Comparison of ENCODE assay signal across 13 cellular contexts in genomic region chrX:47316276-47317025, GRCh38. TPM values are rescaled to one million over a fixed set of nuclear protein-coding genes. Genes with fewer than 3 reads are reported as not detected.
DNase-seq lines count a peak whose midpoint lies in the region; ATAC-seq, FAIRE-seq and TF ChIP-seq lines count a peak whose summit lies in the region.
"Had no signal": no experiment of that assay in that cellular context is flagged by ENCODE, and none has a peak within 500 bp of the region (broad histone marks: within the 10 kb centered on the region; RNA-seq: fewer than 3 reads in every experiment).

No MANE protein-coding gene starts in this region.

- H3K36me3 ChIP-seq in mesodermal cell (ENCODE audit: control insufficient read depth, insufficient read depth, low read length) (no peaks in the 10 kb centered on the region), small intestine (ENCODE audit: control insufficient read depth in 2 of 2, insufficient read depth in 2 of 2, low read length in 2 of 2) (no peaks in the 10 kb centered on the region)

- peak overlapping the region; percentile 50 for H3K4me3 Mint-ChIP-seq in chondrocyte (ENCODE audit: unreplicated experiment)
- H3K4me3 Mint-ChIP-seq: activated CD4-positive, alpha-beta T cell treated with anti-CD3 and anti-CD28 coated beads, Interleukin-2, amount 10 ng/mL, durations not matched to agents 7 days and 5 days; activated naive CD4-positive, alpha-beta T cell treated with anti-CD3 and anti-CD28 coated beads for 36 hours; naive B cell had no signal

- TF ChIP-seq CTCF in chondrocyte (IDR thresholded peaks at IDR 0.05) = no peak

- ATAC-seq in HG03095 (IDR thresholded peaks at IDR 0.05; ENCODE audit: unreplicated experiment) = no peak
- no peak for ATAC-seq in HG02938 (IDR thresholded peaks at IDR 0.05; ENCODE audit: unreplicated experiment)

- H3K36me3 Mint-ChIP-seq in chondrocyte (ENCODE audit: low read depth) = no peaks in the 10 kb centered on the region
- H3K36me3 Mint-ChIP-seq: naive B cell had no signal

- no peaks in the 10 kb centered on the region for H3K27me3 ChIP-seq in small intestine (ENCODE audit: control insufficient read depth in 2 of 2, insufficient read depth in 2 of 2, low read length in 2 of 2)

- H3K4me1 ChIP-seq in mesodermal cell (ENCODE audit: control insufficient read depth, insufficient read depth, low read length, poor library complexity, severe bottlenecking) (peaks cover 4% of the 10 kb centered on the region), small intestine (ENCODE audit: control insufficient read depth in 2 of 2, insufficient read depth in 1 of 2, low read depth in 1 of 2, low read length in 1 of 2) (no peaks in the 10 kb centered on the region)

- WGBS in mesodermal cell (ENCODE audit: insufficient coverage in 2 of 2), 2 experiments = 3 to 6% methylated on average over 6 of the region's 14 CpGs
- WGBS in small intestine, 3 donors = 47 to 52% (median 51%) methylated on average over 14 of the region's 14 CpGs

- no peaks in the 10 kb centered on the region for H3K27me3 Mint-ChIP-seq in chondrocyte (ENCODE audit: low read depth)
- H3K27me3 Mint-ChIP-seq: activated CD4-positive, alpha-beta T cell treated with anti-CD3 and anti-CD28 coated beads, Interleukin-2, amount 10 ng/mL, durations not matched to agents 7 days and 5 days had no signal

- DNase-seq in ELF-1 (ENCODE audit: low read depth, low spot score) (peak; percentile 94), NCI-H146 (lab: John Stamatoyannopoulos, UW) (peak; percentile 93), chondrocyte (ENCODE audit: low spot score) (peak; percentile 30), NCI-H2029 treated with DMSO at 0.1 percent for 48 hours (lab: John Stamatoyannopoulos, UW) (no peak), small intestine (no peak)
- DNase-seq: activated CD4-positive, alpha-beta T cell treated with anti-CD3 and anti-CD28 coated beads, Interleukin-2, amount 10 ng/mL, durations not matched to agents 7 days and 5 days; activated naive CD4-positive, alpha-beta T cell treated with anti-CD3 and anti-CD28 coated beads for 36 hours; effector CD8-positive, alpha-beta T cell; naive B cell had no signal

- peak overlapping the region; percentile 81 for H3K27ac ChIP-seq in mesodermal cell (ENCODE audit: low read depth, low read length, severe bottlenecking)
- no peak overlapping the region for H3K27ac ChIP-seq in small intestine (ENCODE audit: low read depth in 1 of 2, low read length in 1 of 2)
- H3K27ac ChIP-seq: C4-2B had no signal

- no peak overlapping the region for H3K27ac Mint-ChIP-seq in chondrocyte (ENCODE audit: unreplicated experiment)
- H3K27ac Mint-ChIP-seq: activated CD4-positive, alpha-beta T cell treated with anti-CD3 and anti-CD28 coated beads, Interleukin-2, amount 10 ng/mL, durations not matched to agents 7 days and 5 days; activated naive CD4-positive, alpha-beta T cell treated with anti-CD3 and anti-CD28 coated beads for 36 hours; naive B cell had no signal

- H3K4me1 Mint-ChIP-seq in chondrocyte (ENCODE audit: low read depth) = no peaks in the 10 kb centered on the region
- H3K4me1 Mint-ChIP-seq: activated CD4-positive, alpha-beta T cell treated with anti-CD3 and anti-CD28 coated beads, Interleukin-2, amount 10 ng/mL, durations not matched to agents 7 days and 5 days had no signal

- FAIRE-seq in small intestine (lab: Jason Lieb, UNC) = no peak

- H3K9me3 Mint-ChIP-seq in chondrocyte (ENCODE audit: low read depth) = peaks cover 1% of the 10 kb centered on the region
- H3K9me3 Mint-ChIP-seq: activated CD4-positive, alpha-beta T cell treated with anti-CD3 and anti-CD28 coated beads, Interleukin-2, amount 10 ng/mL, durations not matched to agents 7 days and 5 days; activated naive CD4-positive, alpha-beta T cell treated with anti-CD3 and anti-CD28 coated beads for 36 hours had no signal

- H3K4me3 ChIP-seq in mesodermal cell (ENCODE audit: extremely low read depth, insufficient read depth, low read length, poor library complexity, severe bottlenecking) (no peak overlapping the region), small intestine (ENCODE audit: low read depth in 1 of 2, low read length in 2 of 2) (no peak overlapping the region)

- H3K9me3 ChIP-seq in mesodermal cell (ENCODE audit: control insufficient read depth, low read length) (no peaks in the 10 kb centered on the region), small intestine (ENCODE audit: control insufficient read depth, low read depth) (no peaks in the 10 kb centered on the region)

RNA-seq across cellular contexts. Expression of gene ZNF157, which starts 53.9 kb away (rescaled TPM):
- total RNA-seq in chondrocyte = 0.15 to 0.22 TPM in 2 of 3 replicates, not detected in the other
- polyA plus RNA-seq in mesodermal cell (2013, experiment 1 of 2) = not detected
- polyA plus RNA-seq in mesodermal cell (2013, experiment 2 of 2) = not detected
- under 1 TPM in 1 of 3 donors, not detected in 2; 0.04 TPM for polyA plus RNA-seq in small intestine

Comparison
In these comparisons a context has a peak if more than half of its experiments do, and no peak if none do; other contexts are left out.
1. DNase-seq: peak in ELF-1 (single experiment), NCI-H146 (single experiment) and chondrocyte (single experiment); none in NCI-H2029 treated with DMSO at 0.1 percent for 48 hours (single experiment) and small intestine (single experiment).